ENCODE assay signal across 16 cellular contexts in the genomic region with DNA sequence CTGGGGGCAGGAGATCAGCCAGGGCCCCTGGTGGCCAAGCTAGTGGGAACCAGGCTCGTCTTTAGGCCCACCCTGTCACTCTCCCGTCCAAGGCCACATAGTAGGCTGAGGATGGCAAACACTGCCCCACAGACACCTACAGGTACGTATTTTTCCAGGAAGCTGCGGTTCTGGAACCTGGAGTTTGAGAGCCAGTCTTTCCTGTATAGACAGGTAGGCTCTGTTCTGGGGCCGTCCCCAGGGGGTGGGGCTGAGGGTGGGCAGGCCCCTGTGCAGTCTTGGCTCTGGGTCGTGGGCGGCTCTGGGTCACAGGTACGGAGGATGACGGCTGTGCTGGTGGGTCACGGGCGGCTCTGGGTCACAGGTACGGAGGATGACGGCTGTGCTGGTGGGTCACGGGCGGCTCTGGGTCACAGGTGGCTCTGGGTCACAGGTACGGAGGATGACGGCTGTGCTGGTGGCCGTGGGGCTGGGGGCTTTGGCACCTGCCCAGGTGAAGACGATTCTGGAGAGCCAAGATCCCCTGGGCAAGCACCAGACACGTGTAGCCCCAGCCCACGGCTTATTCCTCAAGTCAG. TPM values are rescaled to one million over a fixed set of nuclear protein-coding genes. Genes with fewer than 3 reads are reported as not detected.
DNase-seq lines count a peak whose midpoint lies in the region; ATAC-seq, FAIRE-seq and TF ChIP-seq lines count a peak whose summit lies in the region.
"Had no signal": no experiment of that assay in that cellular context is flagged by ENCODE, and none has a peak within 500 bp of the region (broad histone marks: within the 10 kb centered on the region; RNA-seq: fewer than 3 reads in every experiment).

No MANE protein-coding gene starts in this region.

- peaks cover 54% of the 10 kb centered on the region for H3K36me3 ChIP-seq in IMR-90 (ENCODE audit: control insufficient read depth, insufficient read depth, low read length)
- peaks cover 8% of the 10 kb centered on the region for H3K36me3 ChIP-seq in astrocyte (ENCODE audit: insufficient read depth, low read length)

- H2BK120ac ChIP-seq in IMR-90 (ENCODE audit: low read depth, low read length): no peak overlapping the region

- H2BK20ac ChIP-seq in IMR-90 (ENCODE audit: low read depth, low read length): no peak overlapping the region

- no peak overlapping the region for H4K91ac ChIP-seq in IMR-90 (ENCODE audit: insufficient read depth, low read depth, low read length)

- no peak overlapping the region for H3K23ac ChIP-seq in IMR-90 (ENCODE audit: low read depth, low read length)

- peaks cover 3% of the 10 kb centered on the region for H3K9me1 ChIP-seq in IMR-90 (ENCODE audit: insufficient read depth, low read length)

- FAIRE-seq in astrocyte (lab: Jason Lieb, UNC): no peak
- FAIRE-seq: endometrium had no signal

- no peak for DNase-seq in CD4-positive, alpha-beta T cell
- DNase-seq in IMR-90 (no peak), astrocyte (ENCODE audit: low read depth) (no peak), KG1 (lab: John Stamatoyannopoulos, UW) (no peak), NCI-H2171 treated with DMSO at 0.1 percent for 48 hours (lab: John Stamatoyannopoulos, UW) (no peak), NCI-H1105 treated with DMSO at 0.1 percent for 48 hours (lab: John Stamatoyannopoulos, UW) (no peak), hepatic stellate cell (ENCODE audit: low spot score) (no peak)
- DNase-seq: hippocampal formation; MG63; PC-9; posterior cingulate gyrus; stimulated activated CD4-positive, alpha-beta T cell treated with anti-CD3 and anti-CD28 coated beads, Interleukin-2, amount 100 ng/mL, for 24 hours; stimulated activated naive CD4-positive, alpha-beta T cell; T-helper 9 cell had no signal

- H2BK5ac ChIP-seq in IMR-90 (ENCODE audit: low read depth, low read length, poor library complexity, severe bottlenecking): no peak overlapping the region

- peaks cover 20% of the 10 kb centered on the region for H3K4me1 Mint-ChIP-seq in CD4-positive, alpha-beta T cell (ENCODE audit: low read depth)
- H3K4me1 Mint-ChIP-seq in astrocyte (ENCODE audit: low read depth, unreplicated experiment) (peaks cover 9% of the 10 kb centered on the region), nephron (peaks cover 13% of the 10 kb centered on the region)

- dilution Hi-C loops in IMR-90 (cut with HindIII; ENCODE audit: low sequenced_read_pairs, unreplicated experiment): no loop called here

- peaks cover 61% of the 10 kb centered on the region for H3K79me2 ChIP-seq in astrocyte (ENCODE audit: insufficient read depth, low read length)

- no peak overlapping the region for H4K5ac ChIP-seq in IMR-90 (ENCODE audit: low read depth, low read length)

- H2AFZ ChIP-seq in IMR-90 (replicated peaks; ENCODE audit: low read length, poor library complexity): no peak overlapping the region
- no peak overlapping the region for H2AFZ ChIP-seq in astrocyte (ENCODE audit: low read depth, low read length)
- H2AFZ ChIP-seq: PC-9 had no signal

- H3K9me3 ChIP-seq in CD4-positive, alpha-beta T cell (ENCODE audit: control insufficient read depth, low read length): no peaks in the 10 kb centered on the region
- H3K9me3 ChIP-seq in IMR-90 (ENCODE audit: control insufficient read depth, insufficient read depth, low read length): no peaks in the 10 kb centered on the region
- no peaks in the 10 kb centered on the region for H3K9me3 ChIP-seq in astrocyte (ENCODE audit: insufficient read depth, low read depth, low read length)
- H3K9me3 ChIP-seq: MG63 had no signal

- ATAC-seq in CD4-positive, alpha-beta T cell (ENCODE audit: poor library complexity): no peak
- no peak for ATAC-seq in IMR-90 (ENCODE audit: low read depth)

- no peak overlapping the region for H3K9ac ChIP-seq in IMR-90 (ENCODE audit: low read depth, low read length)
- H3K9ac ChIP-seq in astrocyte (ENCODE audit: low read length): no peak overlapping the region

- H4K20me1 ChIP-seq in IMR-90 (ENCODE audit: insufficient read depth, low read length) (peaks cover 50% of the 10 kb centered on the region), astrocyte (ENCODE audit: insufficient read depth, low read length) (peaks cover 72% of the 10 kb centered on the region)

- H2BK15ac ChIP-seq in IMR-90 (ENCODE audit: low read depth, low read length): no peak overlapping the region

- no peak overlapping the region for H3K56ac ChIP-seq in IMR-90 (ENCODE audit: extremely low read depth, insufficient read depth, low read length)

- 87% methylated on average over 19 of the region's 21 CpGs; no CpG with 5 or more reads in 1 of the 2 experiments for WGBS in IMR-90 (ENCODE audit: extremely low coverage in 2 of 2, insufficient read length in 1 of 2), 2 experiments

- H2AK5ac ChIP-seq in IMR-90 (ENCODE audit: low read depth, low read length): no peak overlapping the region

- H3K27ac ChIP-seq in CD4-positive, alpha-beta T cell (ENCODE audit: low read depth, low read length): no peak overlapping the region
- no peak overlapping the region for H3K27ac ChIP-seq in IMR-90 (ENCODE audit: insufficient read depth, low read length)
- H3K27ac ChIP-seq in astrocyte (ENCODE audit: low read depth, low read length): no peak overlapping the region
- H3K27ac ChIP-seq: PC-9 had no signal

- H3K27ac Mint-ChIP-seq in CD4-positive, alpha-beta T cell: peak overlapping the region; percentile 36
- no peak overlapping the region for H3K27ac Mint-ChIP-seq in astrocyte (ENCODE audit: unreplicated experiment)
- no peak overlapping the region for H3K27ac Mint-ChIP-seq in nephron

- H3K4me3 ChIP-seq in IMR-90 (ENCODE audit: insufficient read depth, low read depth, low read length) (no peak overlapping the region), astrocyte (ENCODE audit: insufficient read depth, low read depth, low read length) (no peak overlapping the region)

- BruUV-seq in IMR-90 (replicated peaks; lab: Mats Ljungman, UMichigan): no TSS peak

- no peak overlapping the region for H3K14ac ChIP-seq in IMR-90 (replicated peaks; ENCODE audit: low read depth, low read length)

- peak overlapping the region; percentile 65 for H2AK9ac ChIP-seq in IMR-90 (replicated peaks; ENCODE audit: low read depth, low read length, poor library complexity)

- no peak overlapping the region for H4K8ac ChIP-seq in IMR-90 (ENCODE audit: low read depth in 2 of 2, low read length in 2 of 2)

- no peaks in the 10 kb centered on the region for H3K9me3 Mint-ChIP-seq in CD4-positive, alpha-beta T cell
- H3K9me3 Mint-ChIP-seq in astrocyte (ENCODE audit: unreplicated experiment) (no peaks in the 10 kb centered on the region), nephron (no peaks in the 10 kb centered on the region)

- H3K18ac ChIP-seq in IMR-90 (ENCODE audit: low read depth, low read length): no peak overlapping the region

- no peak for TF ChIP-seq RAD21 in IMR-90 (IDR thresholded peaks at IDR 0.05; ENCODE audit: low read length)

- POLR2A ChIA-PET in CD4-positive, alpha-beta T cell (lab: Charles Lee): interaction anchor here (0.9 to 1.5 kb wide), 2 partner anchors 15 to 65 kb away, joined by 3 to 4 read pairs; no protein-coding TSS in a partner anchor
- POLR2A ChIA-PET in IMR-90 (lab: Charles Lee; ENCODE audit: unreplicated experiment): no interaction called here

- in situ Hi-C loops in IMR-90 (cut with MboI; ENCODE audit: low sequenced_read_pairs): no loop called here

- H3K4me1 ChIP-seq in IMR-90 (ENCODE audit: control insufficient read depth, insufficient read depth, low read length) (peaks cover 19% of the 10 kb centered on the region), astrocyte (ENCODE audit: insufficient read depth, low read length) (peaks cover 27% of the 10 kb centered on the region)

- CTCF ChIA-PET in CD4-positive, alpha-beta T cell (lab: Charles Lee): no interaction called here
- CTCF ChIA-PET in IMR-90 (lab: Yijun Ruan, JAX): no interaction called here

- no peak for TF ChIP-seq CTCF in CD4-positive, alpha-beta T cell (IDR thresholded peaks at IDR 0.05)
- TF ChIP-seq CTCF in IMR-90 (conservative IDR thresholded peaks at IDR 0.05; ENCODE audit: low read depth, low read length) (no peak), astrocyte (IDR thresholded peaks at IDR 0.05; ENCODE audit: insufficient read depth, low read depth, low read length) (no peak), nephron (IDR thresholded peaks at IDR 0.05; ENCODE audit: unreplicated experiment in 3 of 3) (no peak)

- peaks cover 5 to 49% of the 10 kb centered on the region in 2 experiments for H3K79me1 ChIP-seq in IMR-90 (ENCODE audit: low read depth in 1 of 2, low read length in 2 of 2)

- H3K27me3 Mint-ChIP-seq in CD4-positive, alpha-beta T cell: no peaks in the 10 kb centered on the region
- H3K27me3 Mint-ChIP-seq in astrocyte (ENCODE audit: low read depth, unreplicated experiment) (no peaks in the 10 kb centered on the region), nephron (ENCODE audit: low read depth) (no peaks in the 10 kb centered on the region)

- H3K36me3 Mint-ChIP-seq in CD4-positive, alpha-beta T cell (ENCODE audit: low read depth): peaks cover 29% of the 10 kb centered on the region
- H3K36me3 Mint-ChIP-seq in astrocyte (ENCODE audit: low read depth, unreplicated experiment) (peaks cover 6% of the 10 kb centered on the region), nephron (ENCODE audit: low read depth) (peaks cover 4% of the 10 kb centered on the region)

- peak overlapping the region; percentile 71 for H3K4me3 Mint-ChIP-seq in CD4-positive, alpha-beta T cell
- H3K4me3 Mint-ChIP-seq in astrocyte (ENCODE audit: unreplicated experiment): peak overlapping the region; percentile 68
- H3K4me3 Mint-ChIP-seq in nephron: peak overlapping the region; percentile 64 to 77 (median 75)

- TF ChIP-seq POLR2A in IMR-90 (IDR thresholded peaks at IDR 0.05; ENCODE audit: low read depth, low read length): no peak

- H3K4ac ChIP-seq in IMR-90 (ENCODE audit: low read depth, low read length): no peak overlapping the region

- H3K27me3 ChIP-seq in CD4-positive, alpha-beta T cell (ENCODE audit: control insufficient read depth, insufficient read depth, low read length): no peaks in the 10 kb centered on the region
- no peaks in the 10 kb centered on the region for H3K27me3 ChIP-seq in IMR-90 (ENCODE audit: control insufficient read depth, insufficient read depth, low read length)
- no peaks in the 10 kb centered on the region for H3K27me3 ChIP-seq in astrocyte (ENCODE audit: insufficient read depth, low read length)
- H3K27me3 ChIP-seq: MG63 had no signal

- intact Hi-C loops in CD4-positive, alpha-beta T cell (cut with DNase I, micrococcal nuclease): no loop called here
- intact Hi-C loops in IMR-90 (cut with micrococcal nuclease): no loop called here

- H3K4me2 ChIP-seq in IMR-90 (ENCODE audit: low read depth, low read length) (no peak overlapping the region), astrocyte (ENCODE audit: low read length) (no peak overlapping the region)

RNA-seq across cellular contexts. Expression of gene PUSL1, which starts 2.2 kb away (rescaled TPM):
- total RNA-seq in CD4-positive, alpha-beta T cell: 10 to 100 TPM; 18.1 to 19.2 TPM
- 10.9 and 13.3 TPM in 2 replicates for total RNA-seq in IMR-90 (2012; rRNA removed)
- polyA plus RNA-seq in IMR-90 (2012; rRNA removed): 33.0 and 43.6 TPM in 2 replicates
- polyA plus RNA-seq in IMR-90 (2012; cell fraction: cytosol; rRNA removed): 26.4 and 45.6 TPM in 2 replicates
- polyA plus RNA-seq in IMR-90 (2012; cell fraction: nucleus; rRNA removed; ENCODE audit: low replicate concordance): 34.1 and 86.3 TPM in 2 replicates
- total RNA-seq in astrocyte: 28.0 and 29.4 TPM in 2 replicates

RNA-seq across cellular contexts. Expression of gene ACAP3, which starts 2.8 kb away (rescaled TPM):
- 10 to 100 TPM; 45.3 to 46.4 TPM for total RNA-seq in CD4-positive, alpha-beta T cell
- total RNA-seq in IMR-90 (2012; rRNA removed) (13.3 and 15.3 TPM in 2 replicates), astrocyte (60.2 and 64.0 TPM in 2 replicates)
- polyA plus RNA-seq in IMR-90 (2012; rRNA removed): 58.2 and 75.2 TPM in 2 replicates
- polyA plus RNA-seq in IMR-90 (2012; cell fraction: cytosol; rRNA removed): 27.8 and 31.6 TPM in 2 replicates
- polyA plus RNA-seq in IMR-90 (2012; cell fraction: nucleus; rRNA removed; ENCODE audit: low replicate concordance): 477 and 1,309 TPM in 2 replicates

RNA-seq across cellular contexts. Expression of gene INTS11, which starts 13.9 kb away (rescaled TPM):
- total RNA-seq in CD4-positive, alpha-beta T cell: 100 to 1,000 TPM; 130 to 137 TPM
- total RNA-seq in IMR-90 (2012; rRNA removed): 52.5 and 56.1 TPM in 2 replicates
- 123 and 134 TPM in 2 replicates for polyA plus RNA-seq in IMR-90 (2012; rRNA removed)
- 64.0 and 101 TPM in 2 replicates for polyA plus RNA-seq in IMR-90 (2012; cell fraction: cytosol; rRNA removed)
- polyA plus RNA-seq in IMR-90 (2012; cell fraction: nucleus; rRNA removed; ENCODE audit: low replicate concordance): 495 and 1,105 TPM in 2 replicates
- total RNA-seq in astrocyte: 75.9 and 84.8 TPM in 2 replicates

RNA-seq across cellular contexts. Expression of gene CPTP, which starts 14.0 kb away (rescaled TPM):
- 10 to 100 TPM; 11.6 to 12.9 TPM for total RNA-seq in CD4-positive, alpha-beta T cell
- total RNA-seq in IMR-90 (2012; rRNA removed) (2.7 and 3.1 TPM in 2 replicates), astrocyte (25.6 and 28.5 TPM in 2 replicates)
- 12.1 and 15.4 TPM in 2 replicates for polyA plus RNA-seq in IMR-90 (2012; rRNA removed)
- polyA plus RNA-seq in IMR-90 (2012; cell fraction: cytosol; rRNA removed): 7.4 and 21.9 TPM in 2 replicates
- 5.6 and 16.7 TPM in 2 replicates for polyA plus RNA-seq in IMR-90 (2012; cell fraction: nucleus; rRNA removed; ENCODE audit: low replicate concordance)

RNA-seq across cellular contexts. Expression of gene TAS1R3, which starts 20.5 kb away (rescaled TPM):
- 1 to 10 TPM; 3.3 to 3.4 TPM for total RNA-seq in CD4-positive, alpha-beta T cell
- under 0.01 TPM in 1 of 2 replicates, not detected in the other for total RNA-seq in IMR-90 (2012; rRNA removed)
- 0.05 and 0.06 TPM in 2 replicates for polyA plus RNA-seq in IMR-90 (2012; rRNA removed)
- 0.04 TPM in 1 of 2 replicates, not detected in the other for polyA plus RNA-seq in IMR-90 (2012; cell fraction: cytosol; rRNA removed)
- 0.56 and 1.9 TPM in 2 replicates for polyA plus RNA-seq in IMR-90 (2012; cell fraction: nucleus; rRNA removed; ENCODE audit: low replicate concordance)
- total RNA-seq in astrocyte: 0.41 and 0.50 TPM in 2 replicates
